In genomic region chr10:26466531-26466930, GRCh38 we compare ENCODE assay signal across 3 cellular contexts. TPM values are rescaled to one million over a fixed set of nuclear protein-coding genes. Genes with fewer than 3 reads are reported as not detected.
"Had no signal": no experiment of that assay in that cellular context is flagged by ENCODE, and none has a peak within 500 bp of the region (broad histone marks: within the 10 kb centered on the region; RNA-seq: fewer than 3 reads in every experiment).

No MANE protein-coding gene starts in this region.

RNA-seq across cellular contexts. Expression of gene APBB1IP, which starts 28.4 kb away (rescaled TPM):
- total RNA-seq: dermis microvascular lymphatic vessel endothelial cell, myocyte, pulmonary artery endothelial cell had no signal
